Comparison of ENCODE assay signal across 8 cellular contexts in the genomic region with DNA sequence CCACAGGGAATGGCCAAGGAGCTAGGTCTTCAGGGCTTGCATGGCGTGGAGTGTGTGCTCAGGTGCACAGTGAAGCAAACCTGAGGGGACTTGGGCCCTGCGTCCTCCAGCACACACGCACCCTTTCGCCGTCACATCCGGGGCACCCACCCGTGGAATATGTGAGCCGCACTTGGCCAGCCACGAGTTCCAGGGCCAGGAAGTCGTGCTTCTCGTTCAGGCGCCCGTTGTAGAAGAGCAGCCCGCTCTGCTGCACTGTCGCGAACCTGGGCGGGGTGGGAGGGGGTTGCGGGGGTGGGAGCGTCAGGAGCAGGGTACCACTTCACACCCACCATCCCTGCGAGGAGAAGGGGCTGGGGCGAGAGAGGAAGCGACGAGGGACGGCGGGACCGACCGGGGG. TPM values are rescaled to one million over a fixed set of nuclear protein-coding genes. Genes with fewer than 3 reads are reported as not detected.
DNase-seq lines count a peak whose midpoint lies in the region; ATAC-seq and TF ChIP-seq lines count a peak whose summit lies in the region.

No MANE protein-coding gene starts in this region.

- no peak overlapping the region for H3K27ac Mint-ChIP-seq in chondrocyte (ENCODE audit: unreplicated experiment)

- peaks cover 0 to 19% (median 13%) of the 10 kb centered on the region in 9 donors for H3K4me1 ChIP-seq in heart right ventricle
- H3K4me1 ChIP-seq in neutrophil (ENCODE audit: control insufficient read depth in 1 of 2, insufficient read depth in 1 of 2, low read depth in 1 of 2, low read length in 1 of 2), result peaks cover 16 to 20% of the 10 kb centered on the region in 2 experiments
- H3K4me1 ChIP-seq in vagina, result peaks cover 18% of the 10 kb centered on the region

- peaks cover 5% of the 10 kb centered on the region for H3K4me1 Mint-ChIP-seq in chondrocyte (ENCODE audit: low read depth)

- H3K4me3 ChIP-seq in heart right ventricle, result peak overlapping the region in 9 of 10 donors; percentile 43 to 76 (median 65)
- H3K4me3 ChIP-seq in neutrophil (ENCODE audit: low read depth in 1 of 2, low read length in 1 of 2), result peak overlapping the region; percentile 61 to 74
- H3K4me3 ChIP-seq in vagina, result peak overlapping the region; percentile 58 to 73

- peaks cover 0 to 6% (median 0%) of the 10 kb centered on the region in 7 donors for H3K27me3 ChIP-seq in heart right ventricle
- H3K27me3 ChIP-seq in neutrophil, result peaks cover 63% of the 10 kb centered on the region
- no peaks in the 10 kb centered on the region for H3K27me3 ChIP-seq in vagina

- H3K36me3 ChIP-seq in heart right ventricle, result no peaks in the 10 kb centered on the region
- H3K36me3 ChIP-seq in neutrophil, result no peaks in the 10 kb centered on the region
- H3K36me3 ChIP-seq in vagina, result no peaks in the 10 kb centered on the region

- H3K9me3 ChIP-seq in heart right ventricle (no peaks in the 10 kb centered on the region), neutrophil (no peaks in the 10 kb centered on the region), vagina (no peaks in the 10 kb centered on the region)

- intact Hi-C loops in heart right ventricle (cut with DNase I) (no loop called here), cardiac septum (cut with DNase I) (no loop called here), vagina (cut with DNase I) (no loop called here)

- DNase-seq in heart right ventricle, result no peak
- no peak for DNase-seq in cardiac septum (ENCODE audit: low spot score)
- DNase-seq in chondrocyte (ENCODE audit: low spot score), result no peak
- DNase-seq in vagina (ENCODE audit: extremely low spot score in 2 of 2), result no peak
- DNase-seq in DMS53 (lab: John Stamatoyannopoulos, UW), result no peak
- DNase-seq in CD1c-positive myeloid dendritic cell (ENCODE audit: extremely low spot score), result no peak

- TF ChIP-seq CTCF in heart right ventricle (IDR thresholded peaks at IDR 0.05) (no peak), chondrocyte (IDR thresholded peaks at IDR 0.05) (no peak), neutrophil (IDR thresholded peaks at IDR 0.05) (no peak), vagina (IDR thresholded peaks at IDR 0.05) (no peak)

- peak in 2 of 8 donors; percentile 2 to 3 for ATAC-seq in heart right ventricle
- ATAC-seq in SK-N-SH treated with all-trans-retinoic acid at 6 μM for 48 hours, result no peak

- no peak for TF ChIP-seq POLR2A in vagina (IDR thresholded peaks at IDR 0.05)

- H3K9me3 Mint-ChIP-seq in chondrocyte (ENCODE audit: low read depth), result peaks cover 4% of the 10 kb centered on the region

- peak overlapping the region in 2 of 10 donors; percentile 65 to 74 for H3K27ac ChIP-seq in heart right ventricle
- no peak overlapping the region for H3K27ac ChIP-seq in neutrophil
- peak overlapping the region; percentile 61 for H3K27ac ChIP-seq in vagina

- H3K36me3 Mint-ChIP-seq in chondrocyte (ENCODE audit: low read depth), result peaks cover 19% of the 10 kb centered on the region

- peak overlapping the region; percentile 28 for H3K4me3 Mint-ChIP-seq in chondrocyte (ENCODE audit: unreplicated experiment)

- 19 to 23% methylated on average over 26 to 27 of the region's 27 CpGs for WGBS in heart right ventricle, 2 donors

- no peaks in the 10 kb centered on the region for H3K27me3 Mint-ChIP-seq in chondrocyte (ENCODE audit: low read depth)

TF ChIP-seq in SK-N-SH treated with all-trans-retinoic acid at 6 μM for 48 hours, 23 proteins besides CTCF, POLR2A, EP300 and RAD21:
- TF ChIP-seq OSR1 (CRISPR knock-in tag; IDR thresholded peaks at IDR 0.05) (no peak), ZFP30 (CRISPR knock-in tag; IDR thresholded peaks at IDR 0.05) (no peak), GLIS3 (CRISPR knock-in tag; IDR thresholded peaks at IDR 0.05) (no peak), ZC3H10 (CRISPR knock-in tag; IDR thresholded peaks at IDR 0.05) (no peak), CSDC2 (CRISPR knock-in tag; IDR thresholded peaks at IDR 0.05) (no peak), ZFP3 (CRISPR knock-in tag; IDR thresholded peaks at IDR 0.05) (no peak), ZNF70 (CRISPR knock-in tag; IDR thresholded peaks at IDR 0.05) (no peak), ARNTL (CRISPR knock-in tag; IDR thresholded peaks at IDR 0.05; ENCODE audit: borderline replicate concordance, low read depth) (no peak), RARB (CRISPR knock-in tag; IDR thresholded peaks at IDR 0.05) (no peak), TOX (CRISPR knock-in tag; IDR thresholded peaks at IDR 0.05; ENCODE audit: borderline replicate concordance) (no peak), ZNF8 (CRISPR knock-in tag; IDR thresholded peaks at IDR 0.05) (no peak), ESRRG (CRISPR knock-in tag; IDR thresholded peaks at IDR 0.05) (no peak), TCF4 (CRISPR knock-in tag; IDR thresholded peaks at IDR 0.05; ENCODE audit: borderline replicate concordance) (no peak), PPARA (CRISPR knock-in tag; IDR thresholded peaks at IDR 0.05; ENCODE audit: borderline replicate concordance) (no peak), ISL1 (CRISPR knock-in tag; IDR thresholded peaks at IDR 0.05) (no peak), SNAI2 (CRISPR knock-in tag; IDR thresholded peaks at IDR 0.05) (no peak)
- TF ChIP-seq, protein P1, sequence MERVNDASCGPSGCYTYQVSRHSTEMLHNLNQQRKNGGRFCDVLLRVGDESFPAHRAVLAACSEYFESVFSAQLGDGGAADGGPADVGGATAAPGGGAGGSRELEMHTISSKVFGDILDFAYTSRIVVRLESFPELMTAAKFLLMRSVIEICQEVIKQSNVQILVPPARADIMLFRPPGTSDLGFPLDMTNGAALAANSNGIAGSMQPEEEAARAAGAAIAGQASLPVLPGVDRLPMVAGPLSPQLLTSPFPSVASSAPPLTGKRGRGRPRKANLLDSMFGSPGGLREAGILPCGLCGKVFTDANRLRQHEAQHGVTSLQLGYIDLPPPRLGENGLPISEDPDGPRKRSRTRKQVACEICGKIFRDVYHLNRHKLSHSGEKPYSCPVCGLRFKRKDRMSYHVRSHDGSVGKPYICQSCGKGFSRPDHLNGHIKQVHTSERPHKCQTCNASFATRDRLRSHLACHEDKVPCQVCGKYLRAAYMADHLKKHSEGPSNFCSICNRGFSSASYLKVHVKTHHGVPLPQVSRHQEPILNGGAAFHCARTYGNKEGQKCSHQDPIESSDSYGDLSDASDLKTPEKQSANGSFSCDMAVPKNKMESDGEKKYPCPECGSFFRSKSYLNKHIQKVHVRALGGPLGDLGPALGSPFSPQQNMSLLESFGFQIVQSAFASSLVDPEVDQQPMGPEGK (CRISPR knock-in tag; IDR thresholded peaks at IDR 0.05; ENCODE audit: borderline replicate concordance), result no peak
- TF ChIP-seq, protein P2, sequence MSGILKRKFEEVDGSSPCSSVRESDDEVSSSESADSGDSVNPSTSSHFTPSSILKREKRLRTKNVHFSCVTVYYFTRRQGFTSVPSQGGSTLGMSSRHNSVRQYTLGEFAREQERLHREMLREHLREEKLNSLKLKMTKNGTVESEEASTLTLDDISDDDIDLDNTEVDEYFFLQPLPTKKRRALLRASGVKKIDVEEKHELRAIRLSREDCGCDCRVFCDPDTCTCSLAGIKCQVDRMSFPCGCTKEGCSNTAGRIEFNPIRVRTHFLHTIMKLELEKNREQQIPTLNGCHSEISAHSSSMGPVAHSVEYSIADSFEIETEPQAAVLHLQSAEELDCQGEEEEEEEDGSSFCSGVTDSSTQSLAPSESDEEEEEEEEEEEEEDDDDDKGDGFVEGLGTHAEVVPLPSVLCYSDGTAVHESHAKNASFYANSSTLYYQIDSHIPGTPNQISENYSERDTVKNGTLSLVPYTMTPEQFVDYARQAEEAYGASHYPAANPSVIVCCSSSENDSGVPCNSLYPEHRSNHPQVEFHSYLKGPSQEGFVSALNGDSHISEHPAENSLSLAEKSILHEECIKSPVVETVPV (CRISPR knock-in tag; IDR thresholded peaks at IDR 0.05), result no peak
- TF ChIP-seq, protein P3, sequence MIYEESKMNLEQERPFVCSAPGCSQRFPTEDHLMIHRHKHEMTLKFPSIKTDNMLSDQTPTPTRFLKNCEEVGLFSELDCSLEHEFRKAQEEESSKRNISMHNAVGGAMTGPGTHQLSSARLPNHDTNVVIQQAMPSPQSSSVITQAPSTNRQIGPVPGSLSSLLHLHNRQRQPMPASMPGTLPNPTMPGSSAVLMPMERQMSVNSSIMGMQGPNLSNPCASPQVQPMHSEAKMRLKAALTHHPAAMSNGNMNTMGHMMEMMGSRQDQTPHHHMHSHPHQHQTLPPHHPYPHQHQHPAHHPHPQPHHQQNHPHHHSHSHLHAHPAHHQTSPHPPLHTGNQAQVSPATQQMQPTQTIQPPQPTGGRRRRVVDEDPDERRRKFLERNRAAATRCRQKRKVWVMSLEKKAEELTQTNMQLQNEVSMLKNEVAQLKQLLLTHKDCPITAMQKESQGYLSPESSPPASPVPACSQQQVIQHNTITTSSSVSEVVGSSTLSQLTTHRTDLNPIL (CRISPR knock-in tag; IDR thresholded peaks at IDR 0.05; ENCODE audit: low read depth), result no peak

RNA-seq across cellular contexts. Expression of a gene that starts 7.1 kb away (rescaled TPM):
- under 1 TPM; 0.10 to 0.44 (median 0.17) TPM for total RNA-seq in heart right ventricle
- polyA plus RNA-seq in heart right ventricle, result under 1 TPM; 0.10 to 0.44 TPM
- total RNA-seq in cardiac septum, result 0.22 TPM
- 9.6 to 11.4 TPM (median 10.5 TPM) in 3 replicates for total RNA-seq in chondrocyte
- total RNA-seq in vagina, result 2.2 TPM

RNA-seq across cellular contexts. Expression of a gene that starts 20.3 kb away (rescaled TPM):
- total RNA-seq in heart right ventricle (10 to 100 TPM in 6 of 10 donors, 1 to 10 TPM in 4; 5.2 to 17.7 (median 10.2) TPM), cardiac septum (8.9 TPM), chondrocyte (66.8 to 70.5 TPM (median 69.3 TPM) in 3 replicates), vagina (35.1 TPM)
- polyA plus RNA-seq in heart right ventricle, result 10 to 100 TPM; 11.3 to 25.4 TPM

RNA-seq across cellular contexts. Expression of a gene that starts 30.1 kb away (rescaled TPM):
- total RNA-seq in heart right ventricle, result 10 to 100 TPM in 9 of 10 donors, 1 to 10 TPM in 1; 9.4 to 21.1 (median 15.1) TPM
- polyA plus RNA-seq in heart right ventricle, result 10 to 100 TPM; 13.0 to 14.3 TPM
- 22.5 TPM for total RNA-seq in cardiac septum
- total RNA-seq in chondrocyte, result 24.0 to 27.2 TPM (median 24.7 TPM) in 3 replicates
- total RNA-seq in vagina, result 45.9 TPM

RNA-seq across cellular contexts. Expression of a gene that starts 34.0 kb away (rescaled TPM):
- total RNA-seq in heart right ventricle, result not detected
- polyA plus RNA-seq in heart right ventricle, result not detected
- total RNA-seq in cardiac septum, result not detected
- total RNA-seq in chondrocyte, result 0.70 TPM in 1 of 3 replicates, not detected in the others
- not detected for total RNA-seq in vagina

RNA-seq across cellular contexts. Expression of a gene that starts 46.1 kb away (rescaled TPM):
- total RNA-seq in heart right ventricle, result 1,000 to 10,000 TPM in 9 of 10 donors, 100 to 1,000 TPM in 1; 723 to 1,173 (median 1,035) TPM
- polyA plus RNA-seq in heart right ventricle, result 1,000 to 10,000 TPM in 1 of 2 donors, 100 to 1,000 TPM in 1; 859 to 1,330 TPM
- total RNA-seq in cardiac septum, result 753 TPM
- total RNA-seq in chondrocyte, result 223 to 258 TPM (median 233 TPM) in 3 replicates
- 190 TPM for total RNA-seq in vagina
